ENCODE assay signal across 23 cellular contexts in genomic region chr1:67787746-67788145, GRCh38. TPM values are rescaled to one million over a fixed set of nuclear protein-coding genes. Genes with fewer than 3 reads are reported as not detected.
DNase-seq lines count a peak whose midpoint lies in the region; ATAC-seq, FAIRE-seq and TF ChIP-seq lines count a peak whose summit lies in the region.
"Had no signal": no experiment of that assay in that cellular context is flagged by ENCODE, and none has a peak within 500 bp of the region (broad histone marks: within the 10 kb centered on the region; RNA-seq: fewer than 3 reads in every experiment).

No MANE protein-coding gene starts in this region.

- H3K18ac ChIP-seq in trophoblast cell (ENCODE audit: low read length) = no peak overlapping the region

- H4K91ac ChIP-seq in trophoblast cell (ENCODE audit: low read depth, low read length) = no peak overlapping the region

- peaks cover 3% of the 10 kb centered on the region for H3K79me1 ChIP-seq in trophoblast cell (ENCODE audit: low read length)

- no peak overlapping the region for H3K23ac ChIP-seq in trophoblast cell (ENCODE audit: low read length)

- no peak overlapping the region for H3K27ac ChIP-seq in trophoblast cell (ENCODE audit: low read depth, low read length)
- H3K27ac ChIP-seq: BLaER1, RWPE1 had no signal

- no peak for ATAC-seq in HG03025 (IDR thresholded peaks at IDR 0.05; ENCODE audit: low FRiP score, unreplicated experiment)
- ATAC-seq in HG03159 (IDR thresholded peaks at IDR 0.05; ENCODE audit: unreplicated experiment) = no peak
- ATAC-seq: PC-3, SK-N-SH treated with all-trans-retinoic acid at 6 μM for 48 hours had no signal

- H3K4me2 ChIP-seq in trophoblast cell (ENCODE audit: low read length) = no peak overlapping the region
- H3K4me2 ChIP-seq: BLaER1 had no signal

- H2BK12ac ChIP-seq in trophoblast cell (ENCODE audit: low read length) = no peak overlapping the region

- H3K27me3 ChIP-seq in trophoblast cell (ENCODE audit: insufficient read depth, low read length) = no peaks in the 10 kb centered on the region
- H3K27me3 ChIP-seq: BLaER1 had no signal

- no peak overlapping the region for H3K14ac ChIP-seq in trophoblast cell (ENCODE audit: low read length)

- no peaks in the 10 kb centered on the region for H3K9me3 ChIP-seq in trophoblast cell (ENCODE audit: insufficient read depth, low read depth, low read length)

- H3K4ac ChIP-seq in trophoblast cell (ENCODE audit: low read depth, low read length) = no peak overlapping the region

- no CpG with 5 or more reads among the region's 2 CpGs for WGBS in trophoblast cell (ENCODE audit: extremely low coverage, insufficient coverage, insufficient read length)

- no peak for FAIRE-seq in HTR-8/SVneo (lab: Jason Lieb, UNC)
- FAIRE-seq: A204.1, H54 had no signal

- H2BK120ac ChIP-seq in trophoblast cell (ENCODE audit: insufficient read depth, low read length, poor library complexity) = no peak overlapping the region

- H2AFZ ChIP-seq in trophoblast cell (ENCODE audit: insufficient read depth, low read length, poor library complexity) = no peak overlapping the region

- H2BK5ac ChIP-seq in trophoblast cell (ENCODE audit: low read depth, low read length, poor library complexity) = no peak overlapping the region

- H3K79me2 ChIP-seq in trophoblast cell (ENCODE audit: control insufficient read depth, insufficient read depth, low read length, poor library complexity) = no peaks in the 10 kb centered on the region

- H3K36me3 ChIP-seq in trophoblast cell (ENCODE audit: control insufficient read depth in 1 of 2, insufficient read depth in 2 of 2, low read length in 2 of 2) = no peaks in the 10 kb centered on the region
- H3K36me3 ChIP-seq: BLaER1 had no signal

- H2AK5ac ChIP-seq in trophoblast cell (ENCODE audit: low read length) = no peak overlapping the region

- H4K8ac ChIP-seq in trophoblast cell (ENCODE audit: low read depth, low read length) = no peak overlapping the region

- DNase-seq in EL (peak; percentile 50), NCI-H69 (lab: John Stamatoyannopoulos, UW) (peak; percentile 15), fibroblast of the aortic adventitia (ENCODE audit: low read depth) (peak; percentile 21), trophoblast cell (peak; percentile 41), globus pallidus (ENCODE audit: low spot score) (no peak), HTR-8/SVneo (ENCODE audit: insufficient read length, low spot score) (no peak)
- DNase-seq: CD4-positive, alpha-beta memory T cell; KBM-7; MV-4-11; NCI-H187; NCI-H2107; NCI-H2227 treated with DMSO at 0.1 percent for 48 hours; NCI-H510A treated with DMSO at 0.1 percent for 48 hours; NCI-H82; PC-3; SIG-M5 had no signal

- H3K4me1 ChIP-seq in trophoblast cell (ENCODE audit: control insufficient read depth in 1 of 2, insufficient read depth in 2 of 2, low read length in 2 of 2) = peaks cover 8 to 11% of the 10 kb centered on the region in 2 experiments
- H3K4me1 ChIP-seq: BLaER1 had no signal

- no peak overlapping the region for H4K12ac ChIP-seq in trophoblast cell (ENCODE audit: low read depth, low read length)

- H3K4me3 ChIP-seq in fibroblast of the aortic adventitia (ENCODE audit: low read depth, low read length) (no peak overlapping the region), trophoblast cell (ENCODE audit: low read depth, low read length) (no peak overlapping the region)
- H3K4me3 ChIP-seq: BLaER1 had no signal

- H3K9ac ChIP-seq in trophoblast cell (ENCODE audit: low read length) = no peak overlapping the region
- H3K9ac ChIP-seq: BLaER1 had no signal

- TF ChIP-seq CTCF in fibroblast of the aortic adventitia (IDR thresholded peaks at IDR 0.05; ENCODE audit: insufficient read depth, low read length) = no peak

RNA-seq across cellular contexts. Expression of gene GNG12, which starts 45.5 kb away (rescaled TPM):
- total RNA-seq in fibroblast of the aortic adventitia (ENCODE audit: low replicate concordance) = 91.1 and 455 TPM in 2 replicates
- 44.5 and 46.2 TPM in 2 replicates for polyA plus RNA-seq in trophoblast cell (2013)
- total RNA-seq: CD4-positive, alpha-beta memory T cell had no signal
- polyA plus RNA-seq: CD4-positive, alpha-beta memory T cell had no signal

Comparison
In these comparisons a context has a peak if more than half of its experiments do, and no peak if none do; other contexts are left out.
1. DNase-seq: peak in EL (single experiment), NCI-H69 (single experiment), fibroblast of the aortic adventitia (single experiment) and trophoblast cell (2 of 2); none in globus pallidus (single experiment) and HTR-8/SVneo (single experiment).